8 cellular contexts compared by ENCODE assay signal in the genomic region with DNA sequence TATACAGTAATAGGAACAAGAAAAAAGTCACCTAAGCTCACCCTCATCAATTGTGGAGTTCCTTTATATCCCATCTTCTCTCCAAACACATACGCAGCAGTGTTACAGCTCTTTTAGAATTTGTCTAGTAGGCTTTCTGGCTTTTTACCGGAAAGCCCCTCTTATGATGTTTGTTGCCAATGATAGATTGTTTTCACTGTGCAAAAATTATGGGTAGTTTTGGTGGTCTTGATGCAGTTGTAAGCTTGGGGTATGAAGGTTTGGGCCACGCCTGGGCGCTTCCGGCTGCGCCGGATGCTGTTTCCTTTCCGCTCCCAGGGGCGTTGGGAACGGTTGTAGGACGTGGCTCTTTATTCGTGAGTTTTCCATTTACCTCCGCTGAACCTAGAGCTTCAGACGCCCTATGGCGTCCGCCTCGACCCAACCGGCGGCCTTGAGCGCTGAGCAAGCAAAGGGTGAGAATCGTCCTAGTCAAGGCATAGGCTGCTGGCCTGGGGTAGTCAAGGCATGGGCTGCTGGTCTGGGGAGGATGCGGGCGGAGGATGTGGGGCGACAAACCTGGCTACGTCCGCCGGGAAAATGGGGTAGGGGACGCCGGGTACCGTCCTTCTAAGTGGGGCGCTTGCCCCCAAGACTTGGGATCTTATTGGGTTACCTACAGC. TPM values are rescaled to one million over a fixed set of nuclear protein-coding genes. Genes with fewer than 3 reads are reported as not detected.
DNase-seq lines count a peak whose midpoint lies in the region; TF ChIP-seq lines count a peak whose summit lies in the region.

A gene with protein sequence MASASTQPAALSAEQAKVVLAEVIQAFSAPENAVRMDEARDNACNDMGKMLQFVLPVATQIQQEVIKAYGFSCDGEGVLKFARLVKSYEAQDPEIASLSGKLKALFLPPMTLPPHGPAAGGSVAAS (plus strand): TSS at position 304 of the 662 bp plus-strand sequence. CDS start 100 bp downstream, at position 404.
A gene (plus strand): TSS at position 98 of the 662 bp plus-strand sequence.

- no peaks in the 10 kb centered on the region for H3K9me3 ChIP-seq in Peyer's patch
- no peaks in the 10 kb centered on the region for H3K9me3 ChIP-seq in neural cell (ENCODE audit: low read length)
- H3K9me3 ChIP-seq in thyroid gland, result no peaks in the 10 kb centered on the region

- H3K4me1 ChIP-seq in Peyer's patch (peaks cover 8 to 41% (median 20%) of the 10 kb centered on the region in 4 donors), thyroid gland (peaks cover 19 to 36% of the 10 kb centered on the region in 2 donors)

- H3K79me2 ChIP-seq in neural cell (replicated peaks; ENCODE audit: insufficient read depth, low read length), result no peaks in the 10 kb centered on the region

- H3K9ac ChIP-seq in neural cell (ENCODE audit: low read length), result peak within 1 kb of the TSS; percentile 92

- H3K4me3 ChIP-seq in Peyer's patch, result peak within 1 kb of the TSS; percentile 48 to 69 (median 60)
- peak within 1 kb of the TSS; percentile 83 for H3K4me3 ChIP-seq in neural cell (ENCODE audit: low read length)
- H3K4me3 ChIP-seq in thyroid gland (replicated peaks in 1 of 3), result peak within 1 kb of the TSS; percentile 15 to 71 (median 65)

- TF ChIP-seq POLR2A in Peyer's patch (IDR thresholded peaks at IDR 0.05), result peak; percentile 86 to 97
- peak; percentile 49 to 87 for TF ChIP-seq POLR2A in thyroid gland (IDR thresholded peaks at IDR 0.05)

- H3K36me3 ChIP-seq in Peyer's patch (peaks cover 0 to 13% (median 0%) of the 10 kb centered on the region in 3 donors), neural cell (ENCODE audit: insufficient read depth, low read length) (no peaks in the 10 kb centered on the region), thyroid gland (peaks cover 9 to 10% of the 10 kb centered on the region in 2 donors)

- intact Hi-C loops in thyroid gland (cut with DNase I), result no loop called here

- TF ChIP-seq EP300 in neural cell (conservative IDR thresholded peaks at IDR 0.05; ENCODE audit: poor library complexity, severe bottlenecking), result no peak

- H3K27me3 ChIP-seq in Peyer's patch (no peaks in the 10 kb centered on the region), neural cell (ENCODE audit: insufficient read depth, low read depth, low read length) (no peaks in the 10 kb centered on the region), thyroid gland (no peaks in the 10 kb centered on the region)

- peak within 1 kb of the TSS; percentile 23 for H2AFZ ChIP-seq in neural cell (ENCODE audit: low read depth, low read length)

- H3K9me2 ChIP-seq in neural cell (ENCODE audit: insufficient read depth, low read length), result no peaks in the 10 kb centered on the region

- peak in 1 of 6 experiments; percentile 7 for TF ChIP-seq CTCF in Peyer's patch (IDR thresholded peaks at IDR 0.05)
- no peak for TF ChIP-seq CTCF in neural cell (IDR thresholded peaks at IDR 0.05; ENCODE audit: poor library complexity, severe bottlenecking)
- no peak for TF ChIP-seq CTCF in thyroid gland (IDR thresholded peaks at IDR 0.05)

- peaks cover 4% of the 10 kb centered on the region for H3F3A ChIP-seq in neural cell (ENCODE audit: insufficient read depth, low read length, poor library complexity, severe bottlenecking)

- H3K27ac ChIP-seq in Peyer's patch (peak within 1 kb of the TSS; percentile 90 to 97 (median 94)), neural cell (ENCODE audit: low read length) (peak within 1 kb of the TSS; percentile 94), thyroid gland (peak within 1 kb of the TSS; percentile 92 to 97 (median 92))

- no peaks in the 10 kb centered on the region for H4K20me1 ChIP-seq in neural cell (ENCODE audit: insufficient read depth)

- peak within 1 kb of the TSS; percentile 63 for H3K4me2 ChIP-seq in neural cell (ENCODE audit: low read length)

- DNase-seq in EL (peak; percentile 94), GOT3 (lab: John Stamatoyannopoulos, UW) (peak; percentile 75), Kasumi-1 (lab: John Stamatoyannopoulos, UW) (peak; percentile 71 to 76), Peyer's patch (peak; percentile 69 to 87 (median 80)), activated gamma-delta T cell (lab: John Stamatoyannopoulos, UW) (peak; percentile 63), fibroblast of peridontal ligament (ENCODE audit: extremely low read depth) (peak; percentile 83), thyroid gland (peak; percentile 67 to 71)

- no peak for TF ChIP-seq RAD21 in neural cell (conservative IDR thresholded peaks at IDR 0.05)

- WGBS in thyroid gland, 2 donors, result 0 to 1% methylated on average over 8 to 18 of the region's 31 CpGs

TF ChIP-seq in neural cell, 6 proteins besides CTCF, POLR2A, EP300 and RAD21:
- TF ChIP-seq, protein P1, sequence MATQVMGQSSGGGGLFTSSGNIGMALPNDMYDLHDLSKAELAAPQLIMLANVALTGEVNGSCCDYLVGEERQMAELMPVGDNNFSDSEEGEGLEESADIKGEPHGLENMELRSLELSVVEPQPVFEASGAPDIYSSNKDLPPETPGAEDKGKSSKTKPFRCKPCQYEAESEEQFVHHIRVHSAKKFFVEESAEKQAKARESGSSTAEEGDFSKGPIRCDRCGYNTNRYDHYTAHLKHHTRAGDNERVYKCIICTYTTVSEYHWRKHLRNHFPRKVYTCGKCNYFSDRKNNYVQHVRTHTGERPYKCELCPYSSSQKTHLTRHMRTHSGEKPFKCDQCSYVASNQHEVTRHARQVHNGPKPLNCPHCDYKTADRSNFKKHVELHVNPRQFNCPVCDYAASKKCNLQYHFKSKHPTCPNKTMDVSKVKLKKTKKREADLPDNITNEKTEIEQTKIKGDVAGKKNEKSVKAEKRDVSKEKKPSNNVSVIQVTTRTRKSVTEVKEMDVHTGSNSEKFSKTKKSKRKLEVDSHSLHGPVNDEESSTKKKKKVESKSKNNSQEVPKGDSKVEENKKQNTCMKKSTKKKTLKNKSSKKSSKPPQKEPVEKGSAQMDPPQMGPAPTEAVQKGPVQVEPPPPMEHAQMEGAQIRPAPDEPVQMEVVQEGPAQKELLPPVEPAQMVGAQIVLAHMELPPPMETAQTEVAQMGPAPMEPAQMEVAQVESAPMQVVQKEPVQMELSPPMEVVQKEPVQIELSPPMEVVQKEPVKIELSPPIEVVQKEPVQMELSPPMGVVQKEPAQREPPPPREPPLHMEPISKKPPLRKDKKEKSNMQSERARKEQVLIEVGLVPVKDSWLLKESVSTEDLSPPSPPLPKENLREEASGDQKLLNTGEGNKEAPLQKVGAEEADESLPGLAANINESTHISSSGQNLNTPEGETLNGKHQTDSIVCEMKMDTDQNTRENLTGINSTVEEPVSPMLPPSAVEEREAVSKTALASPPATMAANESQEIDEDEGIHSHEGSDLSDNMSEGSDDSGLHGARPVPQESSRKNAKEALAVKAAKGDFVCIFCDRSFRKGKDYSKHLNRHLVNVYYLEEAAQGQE (IDR thresholded peaks at IDR 0.05; ENCODE audit: borderline replicate concordance), result peak; percentile 52
- TF ChIP-seq POLR2AphosphoS5 (IDR thresholded peaks at IDR 0.05), result peak; percentile 80
- no peak for TF ChIP-seq SMC3 (conservative IDR thresholded peaks at IDR 0.05; ENCODE audit: poor library complexity)
- peak; percentile 18 for TF ChIP-seq MXI1 (conservative IDR thresholded peaks at IDR 0.05; ENCODE audit: poor library complexity, severe bottlenecking)
- TF ChIP-seq EZH2 (IDR thresholded peaks at IDR 0.05; ENCODE audit: borderline replicate concordance, insufficient read depth, low read length, poor library complexity, severe bottlenecking), result no peak
- TF ChIP-seq TAF1 (IDR thresholded peaks at IDR 0.05; ENCODE audit: low read depth), result peak; percentile 24

RNA-seq across cellular contexts. Expression of the first gene that starts in this region (rescaled TPM):
- total RNA-seq in Peyer's patch (100 to 1,000 TPM; 146 to 339 (median 156) TPM), thyroid gland (100 to 1,000 TPM; 344 to 666 (median 383) TPM)
- polyA plus RNA-seq in neural cell, result 477 and 500 TPM in 2 replicates
- 118 and 135 TPM in 2 replicates for polyA minus RNA-seq in neural cell

RNA-seq across cellular contexts. Expression of the second gene that starts in this region (rescaled TPM):
- not detected for total RNA-seq in Peyer's patch
- not detected in 2 replicates for polyA plus RNA-seq in neural cell
- not detected in 2 replicates for polyA minus RNA-seq in neural cell
- total RNA-seq in thyroid gland, result not detected

Comparison
In these comparisons a context has a peak if more than half of its experiments do, and no peak if none do; other contexts are left out.
1. Peak in every context shown above with its lines: DNase-seq, H3K4me3 ChIP-seq and H3K27ac ChIP-seq.